ENCODE assay signal across 22 cellular contexts in the genomic region with DNA sequence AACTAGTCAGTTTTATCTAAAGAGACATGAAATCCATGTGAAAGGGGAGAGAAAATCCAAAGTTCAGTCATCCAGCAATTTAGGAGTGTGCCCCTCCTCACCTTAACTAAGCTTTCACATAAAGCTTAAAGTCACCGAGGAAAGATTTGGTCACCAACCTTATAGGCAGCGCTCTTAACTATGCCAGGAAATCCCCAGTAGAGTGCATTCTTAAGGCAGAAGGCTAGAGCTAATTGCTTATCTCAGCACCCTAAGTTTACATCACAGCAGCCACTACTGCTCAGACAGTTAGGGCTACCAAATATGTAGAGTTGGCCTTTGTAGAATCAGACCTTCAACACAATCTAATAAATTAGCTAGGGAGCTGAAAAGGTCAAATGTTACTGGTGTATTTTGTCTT. TPM values are rescaled to one million over a fixed set of nuclear protein-coding genes. Genes with fewer than 3 reads are reported as not detected.
DNase-seq lines count a peak whose midpoint lies in the region; ATAC-seq and TF ChIP-seq lines count a peak whose summit lies in the region.
"Had no signal": no experiment of that assay in that cellular context is flagged by ENCODE, and none has a peak within 500 bp of the region (broad histone marks: within the 10 kb centered on the region; RNA-seq: fewer than 3 reads in every experiment).

No MANE protein-coding gene starts in this region.

- no peaks in the 10 kb centered on the region for H3K27me3 ChIP-seq in HUES64 (ENCODE audit: insufficient read depth, low read length)
- H3K27me3 ChIP-seq: sigmoid colon, SJCRH30 had no signal

- H3K9me3 Mint-ChIP-seq in activated T-cell treated with anti-CD3 and anti-CD28 coated beads, Interleukin-2, amount 50 U/mL, for 72 hours: no peaks in the 10 kb centered on the region
- H3K9me3 Mint-ChIP-seq: activated B cell treated with CpG ODN at 0.5 μM for 24 hours; activated naive CD4-positive, alpha-beta T cell treated with anti-CD3 and anti-CD28 coated beads, Interleukin-2, amount 50 U/mL, for 72 hours; GM23338 had no signal

- no peak overlapping the region for H3K4me3 ChIP-seq in HUES64 (ENCODE audit: low read length)
- no peak overlapping the region for H3K4me3 ChIP-seq in fibroblast of villous mesenchyme (ENCODE audit: low read depth, low read length)
- H3K4me3 ChIP-seq: A549, coronary artery, GM23338, sigmoid colon, SJCRH30 had no signal

- CTCF ChIA-PET in HEK293T (lab: Yijun Ruan, JAX): no interaction called here

- POLR2A ChIA-PET in HEK293T (lab: Yijun Ruan, JAX): no interaction called here

- no peak for DNase-seq in activated T-cell treated with anti-CD3 and anti-CD28 coated beads, Interleukin-2, amount 50 U/mL, for 72 hours
- no peak for DNase-seq in activated T-cell treated with anti-CD3 and anti-CD28 coated beads, Interleukin-2, amount 50 U/mL, for 1 hour
- DNase-seq in fibroblast of villous mesenchyme (ENCODE audit: low read depth) (peak; percentile 21), renal cortical epithelial cell (ENCODE audit: low read depth) (peak; percentile 57), HEK293T (ENCODE audit: extremely low spot score) (no peak), H4 (ENCODE audit: low spot score) (no peak)
- DNase-seq: activated B cell treated with CpG ODN at 0.5 μM for 24 hours; activated T-cell treated with anti-CD3 and anti-CD28 coated beads, Interleukin-2, amount 50 U/mL, for 48 hours; foreskin fibroblast; left colon; NCI-H1105 treated with DMSO at 0.1 percent for 48 hours; NCI-H526 treated with DMSO at 0.1 percent for 48 hours; nucleus accumbens; sigmoid colon; SJCRH30 had no signal

- H3K27me3 Mint-ChIP-seq in activated T-cell treated with anti-CD3 and anti-CD28 coated beads, Interleukin-2, amount 50 U/mL, for 72 hours (ENCODE audit: low read depth): no peaks in the 10 kb centered on the region
- H3K27me3 Mint-ChIP-seq: activated B cell treated with CpG ODN at 0.5 μM for 24 hours had no signal

- no peak overlapping the region for H3K9ac ChIP-seq in HUES64 (ENCODE audit: low read depth, low read length)

- ATAC-seq in activated T-cell treated with anti-CD3 and anti-CD28 coated beads, Interleukin-2, amount 50 U/mL, for 72 hours (replicated peaks in 1 of 2): peak in 1 of 2 donors; percentile 79
- no peak for ATAC-seq in GM18511 (IDR thresholded peaks at IDR 0.05; ENCODE audit: unreplicated experiment)
- ATAC-seq: A549, GM23338, left colon had no signal

- no peaks in the 10 kb centered on the region for H3K9me3 ChIP-seq in HUES64 (ENCODE audit: insufficient read depth, low read depth, low read length)
- H3K9me3 ChIP-seq: A549, sigmoid colon, SJCRH30 had no signal

- H3K4me1 ChIP-seq in HUES64 (ENCODE audit: insufficient read depth, low read length): peaks cover 23% of the 10 kb centered on the region
- H3K4me1 ChIP-seq: SJCRH30 had no signal

- peaks cover 4 to 10% of the 10 kb centered on the region in 2 donors for H3K36me3 Mint-ChIP-seq in activated T-cell treated with anti-CD3 and anti-CD28 coated beads, Interleukin-2, amount 50 U/mL, for 72 hours (ENCODE audit: insufficient read depth in 2 of 2)

- H3K27ac Mint-ChIP-seq in activated T-cell treated with anti-CD3 and anti-CD28 coated beads, Interleukin-2, amount 50 U/mL, for 72 hours: peak overlapping the region; percentile 97
- H3K27ac Mint-ChIP-seq: activated B cell treated with CpG ODN at 0.5 μM for 24 hours had no signal

- 77% methylated on average over 2 of the region's 2 CpGs for WGBS in HUES64

- peaks cover 17% of the 10 kb centered on the region for H3K4me1 Mint-ChIP-seq in activated T-cell treated with anti-CD3 and anti-CD28 coated beads, Interleukin-2, amount 50 U/mL, for 72 hours (ENCODE audit: low read depth)

- H3K36me3 ChIP-seq in HUES64 (ENCODE audit: insufficient read depth, low read length): peaks cover 28% of the 10 kb centered on the region

- H3K4me3 Mint-ChIP-seq in activated T-cell treated with anti-CD3 and anti-CD28 coated beads, Interleukin-2, amount 50 U/mL, for 72 hours: no peak overlapping the region
- H3K4me3 Mint-ChIP-seq: activated B cell treated with CpG ODN at 0.5 μM for 24 hours, GM23338 had no signal

- peak overlapping the region; percentile 50; the same call in 1 of the 2 replicates for H3K27ac ChIP-seq in HUES64 (ENCODE audit: low read depth, low read length)
- H3K27ac ChIP-seq: A549, C4-2B, coronary artery, SJCRH30 had no signal

- no peak for TF ChIP-seq CTCF in fibroblast of villous mesenchyme (IDR thresholded peaks at IDR 0.05; ENCODE audit: insufficient read depth, low read depth, low read length)

TF ChIP-seq in HEK293T, 16 proteins besides CTCF, POLR2A, EP300 and RAD21:
- TF ChIP-seq FOXA1 (IDR thresholded peaks at IDR 0.05) (no peak), SP1 (IDR thresholded peaks at IDR 0.05) (no peak), LEF1 (IDR thresholded peaks at IDR 0.05; ENCODE audit: borderline replicate concordance) (no peak), NFRKB (IDR thresholded peaks at IDR 0.05) (no peak), CTBP1 (IDR thresholded peaks at IDR 0.05; ENCODE audit: borderline replicate concordance) (no peak), SUZ12 (IDR thresholded peaks at IDR 0.05) (no peak), L3MBTL2 (conservative IDR thresholded peaks at IDR 0.05) (no peak), ELF4 (IDR thresholded peaks at IDR 0.05) (no peak), ZNF384 (IDR thresholded peaks at IDR 0.05) (no peak), HDGF (IDR thresholded peaks at IDR 0.05; ENCODE audit: borderline replicate concordance) (no peak), FOXK2 (IDR thresholded peaks at IDR 0.05) (no peak), BHLHE40 (IDR thresholded peaks at IDR 0.05; ENCODE audit: borderline replicate concordance) (no peak), TARDBP (IDR thresholded peaks at IDR 0.05) (no peak), FOXM1 (IDR thresholded peaks at IDR 0.05; ENCODE audit: borderline replicate concordance) (no peak), ARNT (IDR thresholded peaks at IDR 0.05) (no peak)
- TF ChIP-seq, protein P1, sequence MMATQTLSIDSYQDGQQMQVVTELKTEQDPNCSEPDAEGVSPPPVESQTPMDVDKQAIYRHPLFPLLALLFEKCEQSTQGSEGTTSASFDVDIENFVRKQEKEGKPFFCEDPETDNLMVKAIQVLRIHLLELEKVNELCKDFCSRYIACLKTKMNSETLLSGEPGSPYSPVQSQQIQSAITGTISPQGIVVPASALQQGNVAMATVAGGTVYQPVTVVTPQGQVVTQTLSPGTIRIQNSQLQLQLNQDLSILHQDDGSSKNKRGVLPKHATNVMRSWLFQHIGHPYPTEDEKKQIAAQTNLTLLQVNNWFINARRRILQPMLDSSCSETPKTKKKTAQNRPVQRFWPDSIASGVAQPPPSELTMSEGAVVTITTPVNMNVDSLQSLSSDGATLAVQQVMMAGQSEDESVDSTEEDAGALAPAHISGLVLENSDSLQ (IDR thresholded peaks at IDR 0.05): no peak
TF ChIP-seq in HEK293T: peak in this region for 0.

RNA-seq across cellular contexts. Expression of a gene that starts 47.9 kb away (rescaled TPM):
- total RNA-seq in activated T-cell treated with anti-CD3 and anti-CD28 coated beads, Interleukin-2, amount 50 U/mL, for 72 hours: 100 to 1,000 TPM; 110 to 126 TPM
- 97.7 TPM for polyA plus RNA-seq in HUES64 (2013, experiment 1 of 2)
- 108 TPM for polyA plus RNA-seq in HUES64 (2013, experiment 2 of 2)
- total RNA-seq in fibroblast of villous mesenchyme: 138 and 158 TPM in 2 replicates
- 127 and 152 TPM in 2 replicates for total RNA-seq in renal cortical epithelial cell
- total RNA-seq in H4 (2014; rRNA removed; shearing (Covaris generic)): 141 and 205 TPM in 2 replicates

Comparison
In these comparisons a context has a peak if more than half of its experiments do, and no peak if none do; other contexts are left out.
1. DNase-seq: peak in fibroblast of villous mesenchyme (single experiment) and renal cortical epithelial cell (single experiment); none in activated T-cell treated with anti-CD3 and anti-CD28 coated beads, Interleukin-2, amount 50 U/mL, for 72 hours (0 of 2), activated T-cell treated with anti-CD3 and anti-CD28 coated beads, Interleukin-2, amount 50 U/mL, for 1 hour (single experiment), HEK293T (single experiment) and H4 (single experiment).